8 cellular contexts compared by ENCODE assay signal in the genomic region with DNA sequence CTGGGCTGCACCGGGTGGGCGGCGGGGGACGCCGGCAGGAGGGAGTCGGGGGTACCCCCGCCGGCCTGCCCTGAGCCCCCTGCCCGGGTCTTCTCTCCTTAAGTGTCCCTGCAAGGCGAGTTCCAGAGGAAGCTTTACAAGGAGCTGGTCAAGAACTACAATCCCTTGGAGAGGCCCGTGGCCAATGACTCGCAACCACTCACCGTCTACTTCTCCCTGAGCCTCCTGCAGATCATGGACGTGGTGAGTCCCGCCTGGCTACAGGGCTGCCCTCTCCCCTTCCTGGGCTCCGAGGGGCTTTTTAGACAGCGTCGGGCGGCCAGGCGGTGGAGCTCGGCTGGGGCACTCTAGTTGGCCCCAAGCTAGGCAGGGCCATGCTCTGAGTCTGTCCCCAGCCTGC. TPM values are rescaled to one million over a fixed set of nuclear protein-coding genes. Genes with fewer than 3 reads are reported as not detected.
DNase-seq lines count a peak whose midpoint lies in the region; ATAC-seq and TF ChIP-seq lines count a peak whose summit lies in the region.

No MANE protein-coding gene starts in this region.

- H3K36me3 Mint-ChIP-seq in CD14-positive monocyte (no peaks in the 10 kb centered on the region), nephron (ENCODE audit: low read depth) (no peaks in the 10 kb centered on the region)
- no peaks in the 10 kb centered on the region for H3K36me3 Mint-ChIP-seq in effector memory CD8-positive, alpha-beta T cell (ENCODE audit: insufficient read depth)

- H3K4me1 Mint-ChIP-seq in CD14-positive monocyte: peaks cover 11% of the 10 kb centered on the region
- peaks cover 0 to 2% of the 10 kb centered on the region in 2 donors for H3K4me1 Mint-ChIP-seq in effector memory CD8-positive, alpha-beta T cell (ENCODE audit: low read depth in 2 of 2)
- peaks cover 28% of the 10 kb centered on the region for H3K4me1 Mint-ChIP-seq in nephron

- H3K9me3 Mint-ChIP-seq in CD14-positive monocyte: peaks cover 0 to 8% (median 2%) of the 10 kb centered on the region in 7 donors
- H3K9me3 Mint-ChIP-seq in effector memory CD8-positive, alpha-beta T cell: no peaks in the 10 kb centered on the region
- H3K9me3 Mint-ChIP-seq in nephron: no peaks in the 10 kb centered on the region

- ATAC-seq in effector memory CD8-positive, alpha-beta T cell (replicated peaks): no peak
- ATAC-seq in HG03280 (IDR thresholded peaks at IDR 0.05; ENCODE audit: unreplicated experiment) (no peak), GM18867 (IDR thresholded peaks at IDR 0.05; ENCODE audit: unreplicated experiment) (no peak)

- intact Hi-C loops in CD14-positive monocyte (cut with micrococcal nuclease): no loop called here

- no peak for TF ChIP-seq CTCF in CD14-positive monocyte (IDR thresholded peaks at IDR 0.05)
- no peak for TF ChIP-seq CTCF in nephron (IDR thresholded peaks at IDR 0.05; ENCODE audit: unreplicated experiment in 3 of 3)

- H3K27ac Mint-ChIP-seq in CD14-positive monocyte: no peak overlapping the region
- H3K27ac Mint-ChIP-seq in effector memory CD8-positive, alpha-beta T cell: no peak overlapping the region
- H3K27ac Mint-ChIP-seq in nephron: peak overlapping the region in 2 of 3 experiments; percentile 11 to 32

- peak overlapping the region; percentile 28 to 84 for H3K4me3 Mint-ChIP-seq in CD14-positive monocyte
- H3K4me3 Mint-ChIP-seq in effector memory CD8-positive, alpha-beta T cell: peak overlapping the region; percentile 56 to 61
- H3K4me3 Mint-ChIP-seq in nephron: peak overlapping the region; percentile 82 to 87 (median 86)

- peaks cover 48 to 65% (median 51%) of the 10 kb centered on the region in 3 donors for H3K27me3 Mint-ChIP-seq in CD14-positive monocyte (ENCODE audit: low read depth in 3 of 3)
- peaks cover 47 to 65% of the 10 kb centered on the region in 2 donors for H3K27me3 Mint-ChIP-seq in effector memory CD8-positive, alpha-beta T cell
- H3K27me3 Mint-ChIP-seq in nephron (ENCODE audit: low read depth): peaks cover 31% of the 10 kb centered on the region

- in situ Hi-C loops in KBM-7 (cut with MboI; ENCODE audit: low pct_unique_long_range_greater_than_20kb, low sequenced_read_pairs): no loop called here

- no peak for DNase-seq in CD14-positive monocyte (ENCODE audit: low spot score)
- DNase-seq in KBM-7: peak; percentile 7
- no peak for DNase-seq in effector memory CD8-positive, alpha-beta T cell
- DNase-seq in OCI-M2 (lab: John Stamatoyannopoulos, UW; ENCODE audit: unreplicated experiment): no peak
- DNase-seq in NCI-H2227 treated with DMSO at 0.1 percent for 48 hours (lab: John Stamatoyannopoulos, UW): no peak

RNA-seq across cellular contexts. Expression of a gene that starts 0.5 kb away (rescaled TPM):
- polyA plus RNA-seq in CD14-positive monocyte: 1 to 10 TPM; 1.2 to 2.6 TPM

Comparison
In these comparisons a context has a peak if more than half of its experiments do, and no peak if none do; other contexts are left out.
1. H3K27ac Mint-ChIP-seq: peak in nephron (2 of 3); none in CD14-positive monocyte (0 of 7) and effector memory CD8-positive, alpha-beta T cell (0 of 2).
2. Peak in every context shown above with its lines, with median percentiles within 50 percentile points of each other: H3K4me3 Mint-ChIP-seq.